20 cellular contexts compared by ENCODE assay signal in genomic region chr5:16642896-16643295, GRCh38. TPM values are rescaled to one million over a fixed set of nuclear protein-coding genes. Genes with fewer than 3 reads are reported as not detected.
DNase-seq lines count a peak whose midpoint lies in the region; ATAC-seq and TF ChIP-seq lines count a peak whose summit lies in the region.
"Had no signal": no experiment of that assay in that cellular context is flagged by ENCODE, and none has a peak within 500 bp of the region (broad histone marks: within the 10 kb centered on the region; RNA-seq: fewer than 3 reads in every experiment).

No MANE protein-coding gene starts in this region.

- no peak overlapping the region for H3K14ac ChIP-seq in neuronal stem cell (ENCODE audit: low read length)

- no peak for ATAC-seq in activated T-cell treated with anti-CD3 and anti-CD28 coated beads, Interleukin-2, amount 50 U/mL, for 72 hours (replicated peaks in 1 of 2)
- no peak for ATAC-seq in upper lobe of left lung (ENCODE audit: low FRiP score in 2 of 2)

- H2BK5ac ChIP-seq in neuronal stem cell (ENCODE audit: low read length) = no peak overlapping the region

- no peak overlapping the region for H3K18ac ChIP-seq in neuronal stem cell (ENCODE audit: low read length)

- no peak overlapping the region for H4K91ac ChIP-seq in neuronal stem cell (ENCODE audit: low read depth, low read length, poor library complexity)

- no peaks in the 10 kb centered on the region for H3K36me3 ChIP-seq in endodermal cell (ENCODE audit: control insufficient read depth, insufficient read depth, low read length)
- no peaks in the 10 kb centered on the region for H3K36me3 ChIP-seq in neuronal stem cell (replicated peaks in 1 of 2; ENCODE audit: control insufficient read depth in 2 of 2, insufficient read depth in 2 of 2, low read length in 2 of 2)
- no peaks in the 10 kb centered on the region for H3K36me3 ChIP-seq in upper lobe of left lung
- H3K36me3 ChIP-seq: BE2C; BLaER1 treated with 17β-estradiol and CSF1 and Interleukin-3, amounts not matched to agents 10 nM and 100 nM; HAP-1 had no signal

- H3K9ac ChIP-seq in endodermal cell (ENCODE audit: extremely low read depth, low read length, poor library complexity, severe bottlenecking) = no peak overlapping the region
- no peak overlapping the region for H3K9ac ChIP-seq in neuronal stem cell (ENCODE audit: low read depth, low read length, poor library complexity)
- H3K9ac ChIP-seq: BLaER1 treated with 17β-estradiol and CSF1 and Interleukin-3, amounts not matched to agents 10 nM and 100 nM had no signal

- DNase-seq in COLO829 (ENCODE audit: low spot score) (peak; percentile 92), endodermal cell (peak; percentile 33), medulla oblongata (ENCODE audit: extremely low spot score) (peak; percentile 36), neuronal stem cell (ENCODE audit: low spot score) (no peak), KG1 (lab: John Stamatoyannopoulos, UW) (no peak), NCI-H1930 (lab: John Stamatoyannopoulos, UW) (no peak), upper lobe of left lung (no peak)
- DNase-seq in activated T-cell treated with anti-CD3 and anti-CD28 coated beads, Interleukin-2, amount 50 U/mL, for 72 hours = no peak
- DNase-seq: BE2C; Caco-2; CD4-positive, alpha-beta T cell; CD8-positive, alpha-beta memory T cell; DMS153; DND-41; GOT3; HFFc6 had no signal

- no peak overlapping the region for H3K4ac ChIP-seq in neuronal stem cell (ENCODE audit: low read length)

- no peaks in the 10 kb centered on the region for H3K79me1 ChIP-seq in neuronal stem cell (ENCODE audit: low read depth, low read length)

- H3K9me3 ChIP-seq in endodermal cell (ENCODE audit: control insufficient read depth, low read length) (peaks cover 7% of the 10 kb centered on the region), neuronal stem cell (replicated peaks in 1 of 2; ENCODE audit: control insufficient read depth in 2 of 2, insufficient read depth in 1 of 2, low read depth in 1 of 2, low read length in 2 of 2) (peaks cover 0 to 2% of the 10 kb centered on the region in 2 donors), upper lobe of left lung (no peaks in the 10 kb centered on the region)
- H3K9me3 ChIP-seq: BE2C, Caco-2, HAP-1 had no signal

- no peaks in the 10 kb centered on the region for H3K4me1 Mint-ChIP-seq in endodermal cell
- peaks cover 9% of the 10 kb centered on the region for H3K4me1 Mint-ChIP-seq in activated T-cell treated with anti-CD3 and anti-CD28 coated beads, Interleukin-2, amount 50 U/mL, for 72 hours (ENCODE audit: low read depth)
- H3K4me1 Mint-ChIP-seq: CD14-positive monocyte had no signal

- TF ChIP-seq CTCF in endodermal cell (conservative IDR thresholded peaks at IDR 0.05) (no peak), upper lobe of left lung (IDR thresholded peaks at IDR 0.05) (no peak)

- no peak overlapping the region for H3K4me3 Mint-ChIP-seq in endodermal cell
- H3K4me3 Mint-ChIP-seq in activated T-cell treated with anti-CD3 and anti-CD28 coated beads, Interleukin-2, amount 50 U/mL, for 72 hours = no peak overlapping the region
- H3K4me3 Mint-ChIP-seq: CD14-positive monocyte; CD4-positive, alpha-beta T cell; CD8-positive, alpha-beta memory T cell; HFFc6 had no signal

- peak overlapping the region; percentile 14 for H2BK12ac ChIP-seq in neuronal stem cell (ENCODE audit: low read length)

- H3K27ac Mint-ChIP-seq in endodermal cell = no peak overlapping the region
- no peak overlapping the region for H3K27ac Mint-ChIP-seq in activated T-cell treated with anti-CD3 and anti-CD28 coated beads, Interleukin-2, amount 50 U/mL, for 72 hours
- H3K27ac Mint-ChIP-seq: CD14-positive monocyte; CD8-positive, alpha-beta memory T cell; HFFc6 had no signal

- no peaks in the 10 kb centered on the region for H3K36me3 Mint-ChIP-seq in endodermal cell (ENCODE audit: low read depth)
- H3K36me3 Mint-ChIP-seq in activated T-cell treated with anti-CD3 and anti-CD28 coated beads, Interleukin-2, amount 50 U/mL, for 72 hours (ENCODE audit: insufficient read depth in 2 of 2) = peaks cover 3 to 4% of the 10 kb centered on the region in 2 donors
- H3K36me3 Mint-ChIP-seq: CD14-positive monocyte had no signal

- H3K4me2 ChIP-seq in neuronal stem cell (ENCODE audit: insufficient read depth, low read length, poor library complexity, severe bottlenecking) = no peak overlapping the region
- H3K4me2 ChIP-seq: BLaER1 treated with 17β-estradiol and CSF1 and Interleukin-3, amounts not matched to agents 10 nM and 100 nM had no signal

- peaks cover 26% of the 10 kb centered on the region for H3K27me3 Mint-ChIP-seq in endodermal cell (ENCODE audit: insufficient read depth)
- H3K27me3 Mint-ChIP-seq in activated T-cell treated with anti-CD3 and anti-CD28 coated beads, Interleukin-2, amount 50 U/mL, for 72 hours (ENCODE audit: low read depth) = no peaks in the 10 kb centered on the region
- H3K27me3 Mint-ChIP-seq: CD4-positive, alpha-beta T cell had no signal

- H2BK120ac ChIP-seq in neuronal stem cell (ENCODE audit: low read depth, low read length) = no peak overlapping the region

- H3K9me3 Mint-ChIP-seq in endodermal cell = peaks cover 28% of the 10 kb centered on the region
- peaks cover 0 to 5% of the 10 kb centered on the region in 2 donors for H3K9me3 Mint-ChIP-seq in activated T-cell treated with anti-CD3 and anti-CD28 coated beads, Interleukin-2, amount 50 U/mL, for 72 hours
- H3K9me3 Mint-ChIP-seq: CD4-positive, alpha-beta T cell; HFFc6 had no signal

- H2AFZ ChIP-seq in neuronal stem cell (ENCODE audit: low read length) = no peak overlapping the region

- no peak overlapping the region for H2AK5ac ChIP-seq in neuronal stem cell (ENCODE audit: low read depth, low read length)

- H3K4me3 ChIP-seq in endodermal cell (ENCODE audit: low read length) = no peak overlapping the region
- no peak overlapping the region for H3K4me3 ChIP-seq in neuronal stem cell (ENCODE audit: low read length in 2 of 2)
- no peak overlapping the region for H3K4me3 ChIP-seq in upper lobe of left lung
- H3K4me3 ChIP-seq: BLaER1 treated with 17β-estradiol and CSF1 and Interleukin-3, amounts not matched to agents 10 nM and 100 nM; HAP-1 had no signal

- H3K27ac ChIP-seq in endodermal cell (ENCODE audit: low read depth, low read length) = no peak overlapping the region
- H3K27ac ChIP-seq in neuronal stem cell (replicated peaks; ENCODE audit: low read length) = no peak overlapping the region
- H3K27ac ChIP-seq in upper lobe of left lung = no peak overlapping the region
- H3K27ac ChIP-seq: 22Rv1; BLaER1 treated with 17β-estradiol and CSF1 and Interleukin-3, amounts not matched to agents 10 nM and 100 nM had no signal

- H4K8ac ChIP-seq in neuronal stem cell (ENCODE audit: low read depth, low read length) = peak overlapping the region; percentile 26

- H3K23ac ChIP-seq in neuronal stem cell (ENCODE audit: low read depth, low read length, poor library complexity) = no peak overlapping the region

- H3K4me1 ChIP-seq in endodermal cell (ENCODE audit: control insufficient read depth, insufficient read depth, low read length) (no peaks in the 10 kb centered on the region), neuronal stem cell (ENCODE audit: control insufficient read depth in 2 of 2, insufficient read depth in 1 of 2, low read depth in 1 of 2, low read length in 2 of 2) (peaks cover 0 to 7% of the 10 kb centered on the region in 2 donors), upper lobe of left lung (no peaks in the 10 kb centered on the region)
- H3K4me1 ChIP-seq: BE2C; BLaER1 treated with 17β-estradiol and CSF1 and Interleukin-3, amounts not matched to agents 10 nM and 100 nM; Caco-2; HAP-1 had no signal

- no peak overlapping the region for H2BK15ac ChIP-seq in neuronal stem cell (ENCODE audit: low read length)

- no peak for TF ChIP-seq EP300 in upper lobe of left lung (IDR thresholded peaks at IDR 0.05)

- no peak for TF ChIP-seq POLR2A in upper lobe of left lung (IDR thresholded peaks at IDR 0.05)

- WGBS in endodermal cell (ENCODE audit: insufficient coverage in 1 of 2, insufficient read length in 1 of 2), 2 experiments = 96 to 100% methylated on average over 1 to 2 of the region's 3 CpGs
- WGBS in neuronal stem cell (ENCODE audit: extremely low coverage in 2 of 2, insufficient read length in 2 of 2, insufficient replicate concordance in 1 of 2), 2 donors = no CpG with 5 or more reads among the region's 3 CpGs
- WGBS in upper lobe of left lung, 2 donors = 80 to 81% methylated on average over 3 of the region's 3 CpGs

- no peaks in the 10 kb centered on the region for H3K27me3 ChIP-seq in endodermal cell (ENCODE audit: control insufficient read depth, insufficient read depth, low read length, poor library complexity, severe bottlenecking)
- H3K27me3 ChIP-seq in neuronal stem cell (ENCODE audit: control insufficient read depth in 3 of 3, insufficient read depth in 3 of 3, low read depth in 1 of 3, low read length in 3 of 3) = no peaks in the 10 kb centered on the region
- no peaks in the 10 kb centered on the region for H3K27me3 ChIP-seq in upper lobe of left lung
- H3K27me3 ChIP-seq: BE2C; BLaER1 treated with 17β-estradiol and CSF1 and Interleukin-3, amounts not matched to agents 10 nM and 100 nM had no signal

RNA-seq across cellular contexts. Expression of gene RETREG1, which starts 26.1 kb away (rescaled TPM):
- total RNA-seq in endodermal cell (1 to 10 TPM; 4.1 to 4.3 TPM), upper lobe of left lung (10 to 100 TPM; 17.6 to 50.2 (median 28.3) TPM)
- polyA plus RNA-seq in endodermal cell (2013, experiment 1 of 2) = 1.4 TPM
- 1.2 TPM for polyA plus RNA-seq in endodermal cell (2013, experiment 2 of 2)
- polyA plus RNA-seq in neuronal stem cell (2013, experiment 1 of 2) = 1.6 TPM
- polyA plus RNA-seq in neuronal stem cell (2013, experiment 2 of 2) = 1.9 TPM
- total RNA-seq in activated T-cell treated with anti-CD3 and anti-CD28 coated beads, Interleukin-2, amount 50 U/mL, for 72 hours = 10 to 100 TPM; 29.4 to 30.2 TPM

Comparison
In these comparisons a context has a peak if more than half of its experiments do, and no peak if none do; other contexts are left out.
1. DNase-seq: peak in COLO829 (single experiment), endodermal cell (single experiment) and medulla oblongata (single experiment); none in neuronal stem cell (single experiment), activated T-cell treated with anti-CD3 and anti-CD28 coated beads, Interleukin-2, amount 50 U/mL, for 72 hours (0 of 2), KG1 (single experiment), NCI-H1930 (0 of 2) and upper lobe of left lung (0 of 2).